ENCODE assay signal across 30 cellular contexts in genomic region chr11:28481673-28482480, GRCh38.
"Had no signal": no experiment of that assay in that cellular context is flagged by ENCODE, and none has a peak within 500 bp of the region (broad histone marks: within the 10 kb centered on the region; RNA-seq: fewer than 3 reads in every experiment).

No MANE protein-coding gene starts in this region.

- H3K27me3 ChIP-seq: breast epithelium, esophagus muscularis mucosa, heart right ventricle, left lung, neutrophil, uterus had no signal

- ATAC-seq: activated naive CD8-positive, alpha-beta T cell treated with anti-CD3 and anti-CD28 coated beads, Interleukin-2, amount 50 U/mL, for 24 hours; heart right ventricle; left lung; lower lobe of right lung; natural killer cell; sciatic nerve had no signal

- H3K27me3 Mint-ChIP-seq: activated CD4-positive, alpha-beta memory T cell treated with anti-CD3 and anti-CD28 coated beads, Interleukin-2, amount 10 ng/mL, durations not matched to agents 7 days and 5 days; activated CD4-positive, alpha-beta T cell treated with anti-CD3 and anti-CD28 coated beads, Interleukin-2, amount 10 ng/mL, durations not matched to agents 7 days and 5 days; activated naive CD4-positive, alpha-beta T cell treated with anti-CD3 and anti-CD28 coated beads, Interleukin-2, amount 50 U/mL, for 24 hours; activated naive CD8-positive, alpha-beta T cell treated with anti-CD3 and anti-CD28 coated beads, Interleukin-2, amount 50 U/mL, for 24 hours; central memory CD8-positive, alpha-beta T cell; dendritic cell treated with granulocyte-macrophage colony-stimulating factor and Interleukin-4, amounts not matched to agents 40 ng/mL and 50 ng/mL, for 4 days; stimulated activated naive CD8-positive, alpha-beta T cell treated with anti-CD3 and anti-CD28 coated beads, Interleukin-15, Interleukin-2, amounts not matched to agents 100 ng/mL and 50 ng/mL, for 24 hours had no signal

- H3K9me3 Mint-ChIP-seq: activated CD4-positive, alpha-beta memory T cell treated with anti-CD3 and anti-CD28 coated beads, Interleukin-2, amount 10 ng/mL, durations not matched to agents 7 days and 5 days; activated CD4-positive, alpha-beta T cell treated with anti-CD3 and anti-CD28 coated beads, Interleukin-2, amount 10 ng/mL, durations not matched to agents 7 days and 5 days; activated naive CD4-positive, alpha-beta T cell treated with anti-CD3 and anti-CD28 coated beads, Interleukin-2, amount 50 U/mL, for 24 hours; activated naive CD8-positive, alpha-beta T cell treated with anti-CD3 and anti-CD28 coated beads, Interleukin-2, amount 50 U/mL, for 24 hours; activated T-helper 2 cell treated with anti-CD3 and anti-CD28 coated beads, Interferon-gamma antibody, Interleukin-2, Interleukin-4, amounts not matched to agents 10 μg/mL and 5 μg/mL and 100 μg/mL, durations not matched to agents 14 hours and 24 hours and 36 hours; endodermal cell; stimulated activated naive CD8-positive, alpha-beta T cell treated with anti-CD3 and anti-CD28 coated beads, Interleukin-15, Interleukin-2, amounts not matched to agents 100 ng/mL and 50 ng/mL, for 24 hours; type B pancreatic cell had no signal

- H3K36me3 ChIP-seq: breast epithelium, esophagus muscularis mucosa, heart right ventricle, left lung, lower lobe of right lung, neutrophil, thoracic aorta, uterus had no signal

- DNase-seq: activated CD4-positive, alpha-beta memory T cell treated with anti-CD3 and anti-CD28 coated beads, Interleukin-2, amount 10 ng/mL, durations not matched to agents 7 days and 5 days; activated CD4-positive, alpha-beta T cell treated with anti-CD3 and anti-CD28 coated beads for 1 hour; activated CD4-positive, alpha-beta T cell treated with anti-CD3 and anti-CD28 coated beads, Interleukin-2, amount 10 ng/mL, durations not matched to agents 7 days and 5 days; activated naive CD8-positive, alpha-beta T cell treated with anti-CD3 and anti-CD28 coated beads, Interleukin-2, amount 50 U/mL, for 24 hours; activated T-cell treated with anti-CD3 and anti-CD28 coated beads, Interleukin-2, amount 50 U/mL, for 48 hours; amygdala; endodermal cell; foreskin melanocyte; heart right ventricle; kidney glomerular epithelial cell; lower lobe of right lung; mesenchymal stem cell; natural killer cell; stimulated activated CD4-positive, alpha-beta T cell treated with anti-CD3 and anti-CD28 coated beads, Interleukin-12 subunit alpha, Interleukin-12 subunit beta, amount 100 ng/mL, for 4 hours; stimulated activated CD4-positive, alpha-beta T cell treated with anti-CD3 and anti-CD28 coated beads, Interleukin-4, amount 100 ng/mL, for 1 hour; T1000; uterus had no signal

- H3K4me3 Mint-ChIP-seq: activated CD4-positive, alpha-beta memory T cell treated with anti-CD3 and anti-CD28 coated beads, Interleukin-2, amount 10 ng/mL, durations not matched to agents 7 days and 5 days; activated CD4-positive, alpha-beta T cell treated with anti-CD3 and anti-CD28 coated beads, Interleukin-2, amount 10 ng/mL, durations not matched to agents 7 days and 5 days; activated naive CD4-positive, alpha-beta T cell treated with anti-CD3 and anti-CD28 coated beads, Interleukin-2, amount 50 U/mL, for 24 hours; activated naive CD8-positive, alpha-beta T cell treated with anti-CD3 and anti-CD28 coated beads, Interleukin-2, amount 50 U/mL, for 24 hours; central memory CD8-positive, alpha-beta T cell; dendritic cell treated with granulocyte-macrophage colony-stimulating factor and Interleukin-4, amounts not matched to agents 40 ng/mL and 50 ng/mL, for 4 days; endodermal cell; natural killer cell; stimulated activated naive CD8-positive, alpha-beta T cell treated with anti-CD3 and anti-CD28 coated beads, Interleukin-15, Interleukin-2, amounts not matched to agents 100 ng/mL and 50 ng/mL, for 24 hours; type B pancreatic cell had no signal

- H3K36me3 Mint-ChIP-seq: activated naive CD4-positive, alpha-beta T cell treated with anti-CD3 and anti-CD28 coated beads, Interleukin-2, amount 50 U/mL, for 24 hours; natural killer cell; type B pancreatic cell had no signal

- H3K9me3 ChIP-seq: breast epithelium, esophagus muscularis mucosa, heart right ventricle, left lung, lower lobe of right lung, neutrophil, thoracic aorta, uterus had no signal

- H3K4me3 ChIP-seq: breast epithelium, esophagus muscularis mucosa, heart right ventricle, left lung, lower lobe of right lung, skin epidermis, thoracic aorta, uterus had no signal

- H3K4me1 ChIP-seq: breast epithelium, esophagus muscularis mucosa, left lung, lower lobe of right lung, uterus had no signal

- H3K27ac ChIP-seq: breast epithelium, esophagus muscularis mucosa, heart right ventricle, left lung, lower lobe of right lung, neutrophil, skin epidermis, thoracic aorta, uterus had no signal

- H3K4me1 Mint-ChIP-seq: activated CD4-positive, alpha-beta memory T cell treated with anti-CD3 and anti-CD28 coated beads, Interleukin-2, amount 10 ng/mL, durations not matched to agents 7 days and 5 days; activated CD4-positive, alpha-beta T cell treated with anti-CD3 and anti-CD28 coated beads, Interleukin-2, amount 10 ng/mL, durations not matched to agents 7 days and 5 days; activated naive CD4-positive, alpha-beta T cell treated with anti-CD3 and anti-CD28 coated beads, Interleukin-2, amount 50 U/mL, for 24 hours; activated naive CD8-positive, alpha-beta T cell treated with anti-CD3 and anti-CD28 coated beads, Interleukin-2, amount 50 U/mL, for 24 hours; central memory CD8-positive, alpha-beta T cell; endodermal cell; natural killer cell had no signal

- H3K27ac Mint-ChIP-seq: activated CD4-positive, alpha-beta memory T cell treated with anti-CD3 and anti-CD28 coated beads, Interleukin-2, amount 10 ng/mL, durations not matched to agents 7 days and 5 days; activated CD4-positive, alpha-beta T cell treated with anti-CD3 and anti-CD28 coated beads, Interleukin-2, amount 10 ng/mL, durations not matched to agents 7 days and 5 days; activated naive CD4-positive, alpha-beta T cell treated with anti-CD3 and anti-CD28 coated beads, Interleukin-2, amount 50 U/mL, for 24 hours; activated naive CD8-positive, alpha-beta T cell treated with anti-CD3 and anti-CD28 coated beads, Interleukin-2, amount 50 U/mL, for 24 hours; activated T-helper 2 cell treated with anti-CD3 and anti-CD28 coated beads, Interferon-gamma antibody, Interleukin-2, Interleukin-4, amounts not matched to agents 10 μg/mL and 5 μg/mL and 100 μg/mL, durations not matched to agents 14 hours and 24 hours and 36 hours; dendritic cell treated with granulocyte-macrophage colony-stimulating factor and Interleukin-4, amounts not matched to agents 40 ng/mL and 50 ng/mL, for 4 days; endodermal cell; natural killer cell; stimulated activated naive CD8-positive, alpha-beta T cell treated with anti-CD3 and anti-CD28 coated beads, Interleukin-15, Interleukin-2, amounts not matched to agents 100 ng/mL and 50 ng/mL, for 24 hours; type B pancreatic cell had no signal
